ENCODE assay signal across 17 cellular contexts in genomic region chr6:89048985-89049384, GRCh38. TPM values are rescaled to one million over a fixed set of nuclear protein-coding genes. Genes with fewer than 3 reads are reported as not detected.
DNase-seq lines count a peak whose midpoint lies in the region; ATAC-seq and TF ChIP-seq lines count a peak whose summit lies in the region.
"Had no signal": no experiment of that assay in that cellular context is flagged by ENCODE, and none has a peak within 500 bp of the region (broad histone marks: within the 10 kb centered on the region; RNA-seq: fewer than 3 reads in every experiment).

No MANE protein-coding gene starts in this region.

- dilution Hi-C loops in mammary epithelial cell (cut with HindIII; ENCODE audit: low sequenced_read_pairs) = no loop called here

- H3K36me3 ChIP-seq in mammary epithelial cell (ENCODE audit: insufficient read depth, low read length) = no peaks in the 10 kb centered on the region
- H3K36me3 ChIP-seq in CD8-positive, alpha-beta memory T cell (ENCODE audit: insufficient read depth, low read length) = no peaks in the 10 kb centered on the region

- no peak overlapping the region for H3K4me3 Mint-ChIP-seq in CD8-positive, alpha-beta memory T cell
- H3K4me3 Mint-ChIP-seq: activated CD4-positive, alpha-beta T cell treated with anti-CD3 and anti-CD28 coated beads, Interleukin-2, amount 10 ng/mL, durations not matched to agents 24 days and 14 days; activated naive CD8-positive, alpha-beta T cell treated with anti-CD3 and anti-CD28 coated beads, Interleukin-2, amount 10 ng/mL, durations not matched to agents 7 days and 5 days; activated T-cell treated with anti-CD3 and anti-CD28 coated beads, Interleukin-2, amount 50 U/mL, for 24 hours; CD8-positive, alpha-beta T cell; neural crest cell; stimulated activated memory B cell treated with anti-CD40 and anti-IgM and Interleukin-4, amounts not matched to agents 10 μg/mL and 1 μg/mL and 100 μg/mL, for 72 hours; T-helper 17 cell; type B pancreatic cell had no signal

- CTCF ChIA-PET in mammary epithelial cell (lab: Charles Lee; ENCODE audit: low non-redundant PET) = no interaction called here
- CTCF ChIA-PET in CD8-positive, alpha-beta memory T cell (lab: Charles Lee) = no interaction called here

- no peak overlapping the region for H3K9ac ChIP-seq in mammary epithelial cell (ENCODE audit: insufficient read depth, low read length)

- H3K79me2 ChIP-seq in mammary epithelial cell (ENCODE audit: insufficient read depth, low read length) = no peaks in the 10 kb centered on the region

- peaks cover 10 to 20% (median 19%) of the 10 kb centered on the region in 3 donors for H3K4me1 Mint-ChIP-seq in CD8-positive, alpha-beta memory T cell

- H3K27me3 Mint-ChIP-seq in CD8-positive, alpha-beta memory T cell = no peaks in the 10 kb centered on the region
- H3K27me3 Mint-ChIP-seq: activated CD4-positive, alpha-beta T cell treated with anti-CD3 and anti-CD28 coated beads, Interleukin-2, amount 10 ng/mL, durations not matched to agents 24 days and 14 days; activated naive CD8-positive, alpha-beta T cell treated with anti-CD3 and anti-CD28 coated beads, Interleukin-2, amount 10 ng/mL, durations not matched to agents 7 days and 5 days; activated T-cell treated with anti-CD3 and anti-CD28 coated beads, Interleukin-2, amount 50 U/mL, for 24 hours; stimulated activated memory B cell treated with anti-CD40 and anti-IgM and Interleukin-4, amounts not matched to agents 10 μg/mL and 1 μg/mL and 100 μg/mL, for 72 hours; T-helper 17 cell; type B pancreatic cell had no signal

- no peaks in the 10 kb centered on the region for H3K27me3 ChIP-seq in mammary epithelial cell (ENCODE audit: insufficient read depth, low read length)
- H3K27me3 ChIP-seq in CD8-positive, alpha-beta memory T cell (ENCODE audit: insufficient read depth, low read length, poor library complexity, severe bottlenecking) = no peaks in the 10 kb centered on the region

- H3K36me3 Mint-ChIP-seq in CD8-positive, alpha-beta memory T cell = no peaks in the 10 kb centered on the region
- H3K36me3 Mint-ChIP-seq: activated naive CD8-positive, alpha-beta T cell treated with anti-CD3 and anti-CD28 coated beads, Interleukin-2, amount 10 ng/mL, durations not matched to agents 7 days and 5 days; CD8-positive, alpha-beta T cell; stimulated activated memory B cell treated with anti-CD40 and anti-IgM and Interleukin-4, amounts not matched to agents 10 μg/mL and 1 μg/mL and 100 μg/mL, for 72 hours; type B pancreatic cell had no signal

- H3K27ac ChIP-seq in mammary epithelial cell (ENCODE audit: insufficient read depth, low read depth, low read length) = no peak overlapping the region
- H3K27ac ChIP-seq in CD8-positive, alpha-beta memory T cell (ENCODE audit: low read depth, low read length) = no peak overlapping the region

- intact Hi-C loops in mammary epithelial cell (cut with micrococcal nuclease) = loop anchor here (1.0 kb wide), 1 partner anchor 31 kb away; the partner anchor contains the start of gene PNRC1

- H3K4me3 ChIP-seq in mammary epithelial cell (replicated peaks in 1 of 3; ENCODE audit: insufficient read depth in 1 of 3, low read depth in 2 of 3, low read length in 3 of 3) = no peak overlapping the region
- no peak overlapping the region for H3K4me3 ChIP-seq in CD8-positive, alpha-beta memory T cell (ENCODE audit: low read length)
- H3K4me3 ChIP-seq: skin epidermis had no signal

- POLR2A ChIA-PET in CD8-positive, alpha-beta memory T cell (lab: Charles Lee) = no interaction called here

- H3K9me3 ChIP-seq in mammary epithelial cell (replicated peaks; ENCODE audit: insufficient read depth, low read length) = no peaks in the 10 kb centered on the region
- no peaks in the 10 kb centered on the region for H3K9me3 ChIP-seq in CD8-positive, alpha-beta memory T cell (ENCODE audit: low read length)

- no peak for ATAC-seq in GM19324 (IDR thresholded peaks at IDR 0.05; ENCODE audit: low FRiP score, unreplicated experiment)
- ATAC-seq: CD8-positive, alpha-beta T cell; stimulated activated memory B cell treated with anti-CD40 and anti-IgM and Interleukin-4, amounts not matched to agents 10 μg/mL and 1 μg/mL and 100 μg/mL, for 72 hours; T-helper 17 cell had no signal

- H3K4me2 ChIP-seq in mammary epithelial cell (ENCODE audit: insufficient read depth, low read depth, low read length) = no peak overlapping the region

- 95% methylated on average over 1 of the region's 1 CpG for WGBS in mammary epithelial cell (ENCODE audit: low coverage, missing lambda C conversion rate)

- peak; percentile 64 for DNase-seq in ELR (ENCODE audit: low read depth)
- peak; percentile 67 for DNase-seq in LHCN-M2 (ENCODE audit: low read depth)
- DNase-seq in mammary epithelial cell = peak; percentile 35
- DNase-seq in kidney tubule cell (ENCODE audit: low spot score) = peak; percentile 59
- DNase-seq in DMS53 (lab: John Stamatoyannopoulos, UW) = no peak
- DNase-seq in CD8-positive, alpha-beta memory T cell = no peak
- DNase-seq in NCI-H748 (lab: John Stamatoyannopoulos, UW; ENCODE audit: unreplicated experiment) = no peak
- DNase-seq: activated CD4-positive, alpha-beta T cell treated with anti-CD3 and anti-CD28 coated beads, Interleukin-2, amount 10 ng/mL, durations not matched to agents 24 days and 14 days; activated naive CD8-positive, alpha-beta T cell treated with anti-CD3 and anti-CD28 coated beads, Interleukin-2, amount 10 ng/mL, durations not matched to agents 7 days and 5 days; activated T-cell treated with anti-CD3 and anti-CD28 coated beads, Interleukin-2, amount 50 U/mL, for 24 hours; CD8-positive, alpha-beta T cell; T-helper 17 cell had no signal

- no peak overlapping the region for H2AFZ ChIP-seq in mammary epithelial cell (ENCODE audit: low read depth, low read length)

- in situ Hi-C loops in mammary epithelial cell (cut with MboI; ENCODE audit: low sequenced_read_pairs in 2 of 2) = no loop called here

- BruUV-seq in mammary epithelial cell (replicated peaks; lab: Mats Ljungman, UMichigan) = no TSS peak

- no peak for TF ChIP-seq CTCF in mammary epithelial cell (conservative IDR thresholded peaks at IDR 0.05 in 1 of 2, IDR thresholded peaks at IDR 0.05 in 1 of 2; ENCODE audit: extremely low read depth in 1 of 2, insufficient read depth in 1 of 2, low read depth in 1 of 2, low read length in 2 of 2)

- H3K27ac Mint-ChIP-seq in CD8-positive, alpha-beta memory T cell = peak overlapping the region in 1 of 8 donors; percentile 14
- H3K27ac Mint-ChIP-seq: activated CD4-positive, alpha-beta T cell treated with anti-CD3 and anti-CD28 coated beads, Interleukin-2, amount 10 ng/mL, durations not matched to agents 24 days and 14 days; activated naive CD8-positive, alpha-beta T cell treated with anti-CD3 and anti-CD28 coated beads, Interleukin-2, amount 10 ng/mL, durations not matched to agents 7 days and 5 days; activated T-cell treated with anti-CD3 and anti-CD28 coated beads, Interleukin-2, amount 50 U/mL, for 24 hours; CD8-positive, alpha-beta T cell; stimulated activated memory B cell treated with anti-CD40 and anti-IgM and Interleukin-4, amounts not matched to agents 10 μg/mL and 1 μg/mL and 100 μg/mL, for 72 hours; T-helper 17 cell; type B pancreatic cell had no signal

- H3K9me3 Mint-ChIP-seq in CD8-positive, alpha-beta memory T cell = no peaks in the 10 kb centered on the region
- H3K9me3 Mint-ChIP-seq: activated CD4-positive, alpha-beta T cell treated with anti-CD3 and anti-CD28 coated beads, Interleukin-2, amount 10 ng/mL, durations not matched to agents 24 days and 14 days; activated naive CD8-positive, alpha-beta T cell treated with anti-CD3 and anti-CD28 coated beads, Interleukin-2, amount 10 ng/mL, durations not matched to agents 7 days and 5 days; activated T-cell treated with anti-CD3 and anti-CD28 coated beads, Interleukin-2, amount 50 U/mL, for 24 hours; CD8-positive, alpha-beta T cell; neural crest cell had no signal

- no peaks in the 10 kb centered on the region for H3K4me1 ChIP-seq in mammary epithelial cell (ENCODE audit: insufficient read depth, low read length)
- H3K4me1 ChIP-seq in CD8-positive, alpha-beta memory T cell (ENCODE audit: insufficient read depth, low read length) = no peaks in the 10 kb centered on the region

- H4K20me1 ChIP-seq in mammary epithelial cell (ENCODE audit: insufficient read depth, low read length) = no peaks in the 10 kb centered on the region

RNA-seq across cellular contexts. Expression of gene PNRC1, which starts 31.6 kb away (rescaled TPM):
- total RNA-seq in LHCN-M2 (2014; rRNA removed) = 28.7 and 35.6 TPM in 2 replicates
- 23.4 TPM for polyA plus RNA-seq in LHCN-M2 (2012)
- 10 to 100 TPM; 56.6 to 75.0 TPM for total RNA-seq in mammary epithelial cell
- 4.7 TPM for polyA plus RNA-seq in mammary epithelial cell
- polyA minus RNA-seq in mammary epithelial cell = 27.0 TPM
- 10 to 100 TPM; 79.4 to 84.5 TPM for total RNA-seq in CD8-positive, alpha-beta memory T cell
- 597 TPM for polyA plus RNA-seq in CD8-positive, alpha-beta memory T cell

Comparison
In these comparisons a context has a peak if more than half of its experiments do, and no peak if none do; other contexts are left out.
1. DNase-seq: peak in ELR (single experiment), LHCN-M2 (single experiment), mammary epithelial cell (single experiment) and kidney tubule cell (single experiment); none in DMS53 (single experiment), CD8-positive, alpha-beta memory T cell (0 of 5) and NCI-H748 (single experiment).